Comparison of ENCODE assay signal across 8 cellular contexts in genomic region chr15:40441012-40441735, GRCh38. TPM values are rescaled to one million over a fixed set of nuclear protein-coding genes. Genes with fewer than 3 reads are reported as not detected.
DNase-seq lines count a peak whose midpoint lies in the region; ATAC-seq and TF ChIP-seq lines count a peak whose summit lies in the region.

No MANE protein-coding gene starts in this region.

- H3K36me3 ChIP-seq in endocrine pancreas (ENCODE audit: control insufficient read depth, insufficient read depth, low read length), result no peaks in the 10 kb centered on the region

- peak; percentile 61 for DNase-seq in NCI-H2227 (lab: John Stamatoyannopoulos, UW; ENCODE audit: unreplicated experiment)
- no peak for DNase-seq in NCI-H2227 treated with DMSO at 0.1 percent for 48 hours (lab: John Stamatoyannopoulos, UW)
- peak; percentile 63 for DNase-seq in OCI-M1 (lab: John Stamatoyannopoulos, UW)
- peak; percentile 58 for DNase-seq in neural crest cell (ENCODE audit: low read depth, low spot score)
- DNase-seq in NCI-H2107 treated with DMSO at 0.1 percent for 48 hours (lab: John Stamatoyannopoulos, UW; ENCODE audit: unreplicated experiment), result no peak
- no peak for DNase-seq in kidney glomerular epithelial cell (lab: John Stamatoyannopoulos, UW)

- no peaks in the 10 kb centered on the region for H3K9me3 Mint-ChIP-seq in neural crest cell

- H3K27ac Mint-ChIP-seq in neural crest cell (ENCODE audit: unreplicated experiment), result no peak overlapping the region

- H3K36me3 Mint-ChIP-seq in neural crest cell (ENCODE audit: low read depth), result no peaks in the 10 kb centered on the region

- peak overlapping the region; percentile 19 for H3K9ac ChIP-seq in endocrine pancreas (ENCODE audit: control insufficient read depth, insufficient read depth, low read length)

- peaks cover 63% of the 10 kb centered on the region for H3K27me3 Mint-ChIP-seq in neural crest cell (ENCODE audit: low read depth)

- no peaks in the 10 kb centered on the region for H3K27me3 ChIP-seq in endocrine pancreas (ENCODE audit: control insufficient read depth, insufficient read depth, low read length)

- peak; percentile 36 for ATAC-seq in HG02588 (IDR thresholded peaks at IDR 0.05; ENCODE audit: unreplicated experiment)

- H3K4me3 Mint-ChIP-seq in neural crest cell, result no peak overlapping the region

- no peaks in the 10 kb centered on the region for H3K9me3 ChIP-seq in endocrine pancreas (ENCODE audit: control insufficient read depth, low read length)

- H3K4me1 ChIP-seq in endocrine pancreas (ENCODE audit: control insufficient read depth, insufficient read depth, low read length), result no peaks in the 10 kb centered on the region

- no peak for TF ChIP-seq CTCF in neural crest cell (conservative IDR thresholded peaks at IDR 0.05)

- peaks cover 67% of the 10 kb centered on the region for H3K4me1 Mint-ChIP-seq in neural crest cell

- H3K4me3 ChIP-seq in endocrine pancreas (ENCODE audit: control insufficient read depth, insufficient read depth, low read length), result no peak overlapping the region

RNA-seq across cellular contexts. Expression of gene BAHD1, which starts 0.4 kb away (rescaled TPM):
- total RNA-seq in neural crest cell, result 25.6 and 26.4 TPM in 2 replicates

RNA-seq across cellular contexts. Expression of gene CHST14, which starts 29.6 kb away (rescaled TPM):
- total RNA-seq in neural crest cell, result 32.9 and 37.1 TPM in 2 replicates

RNA-seq across cellular contexts. Expression of gene IVD, which starts 35.6 kb away (rescaled TPM):
- total RNA-seq in neural crest cell, result 75.2 and 81.4 TPM in 2 replicates

RNA-seq across cellular contexts. Expression of gene KNSTRN, which starts 58.7 kb away (rescaled TPM):
- 73.7 and 74.7 TPM in 2 replicates for total RNA-seq in neural crest cell

Comparison
In these comparisons a context has a peak if more than half of its experiments do, and no peak if none do; other contexts are left out.
1. DNase-seq: peak in NCI-H2227 (single experiment), OCI-M1 (single experiment) and neural crest cell (single experiment); none in NCI-H2227 treated with DMSO at 0.1 percent for 48 hours (single experiment), NCI-H2107 treated with DMSO at 0.1 percent for 48 hours (single experiment) and kidney glomerular epithelial cell (single experiment).